7 cellular contexts compared by ENCODE assay signal in the genomic region with DNA sequence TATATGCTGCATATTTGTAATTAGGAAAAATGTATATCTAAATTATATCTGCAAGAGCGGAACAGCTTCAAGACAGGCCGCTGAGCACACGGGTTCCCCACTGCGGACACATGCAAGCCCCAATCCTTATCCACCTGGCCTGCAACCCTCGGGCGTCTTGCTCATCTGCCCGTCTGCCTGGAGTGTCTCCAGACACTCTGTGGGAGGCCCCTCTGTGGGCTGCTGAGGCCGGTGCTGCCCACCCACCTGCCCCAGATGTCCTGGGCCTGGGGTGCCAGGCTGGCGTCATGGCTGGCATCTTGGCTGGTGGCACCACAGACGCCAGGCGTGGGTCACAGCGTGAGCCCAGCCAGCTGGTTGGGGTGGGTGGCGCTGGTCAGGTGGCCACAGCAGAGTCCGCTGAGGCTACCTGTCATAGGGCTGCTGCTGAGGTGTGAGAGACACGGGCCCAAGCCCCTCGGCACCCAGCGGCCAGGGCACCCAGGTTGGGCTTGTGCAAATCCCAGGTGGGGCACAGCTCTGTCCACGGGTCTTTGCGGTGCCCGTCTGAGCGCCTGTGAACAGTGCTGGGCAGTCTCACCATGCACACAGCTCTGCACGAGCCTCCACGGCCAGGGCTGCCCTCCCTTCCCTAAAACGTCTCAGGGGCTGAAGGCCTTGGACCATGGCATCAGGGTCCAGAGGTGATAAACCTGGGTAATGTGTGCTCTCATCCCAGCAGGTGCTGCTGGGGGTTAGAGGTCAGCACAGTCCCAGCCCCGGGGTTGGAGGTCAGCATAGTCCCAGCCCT.
DNase-seq lines count a peak whose midpoint lies in the region; ATAC-seq and TF ChIP-seq lines count a peak whose summit lies in the region.
"Not testable (repeated sequence)": the region's sequence is repeated elsewhere in the genome, so short reads cannot be mapped to it uniquely, and the experiment has no call there.

No MANE protein-coding gene starts in this region.

- peak overlapping the region; percentile 36 for H3K4me2 ChIP-seq in DND-41 (ENCODE audit: insufficient read depth, low read length)

- H3K27me3 ChIP-seq in DND-41 (ENCODE audit: insufficient read depth, low read length, poor library complexity); lower lobe of right lung (ENCODE audit: low read depth): not testable (repeated sequence)

- H3K9ac ChIP-seq in DND-41 (ENCODE audit: low read depth, low read length), result peak overlapping the region; percentile 12; the same call in 1 of the 2 replicates

- H3K36me3 Mint-ChIP-seq in activated T-cell treated with anti-CD3 and anti-CD28 coated beads, Interleukin-2, amount 50 U/mL, for 24 hours (ENCODE audit: low read depth), result peaks cover 13% of the 10 kb centered on the region
- H3K36me3 Mint-ChIP-seq in activated naive CD4-positive, alpha-beta T cell treated with anti-CD3 and anti-CD28 coated beads, Interleukin-2, amount 50 U/mL, for 24 hours, result peaks cover 13% of the 10 kb centered on the region
- H3K36me3 Mint-ChIP-seq in type B pancreatic cell, result not testable (repeated sequence)

- not testable (repeated sequence) for H3K4me3 Mint-ChIP-seq in activated T-cell treated with anti-CD3 and anti-CD28 coated beads, Interleukin-2, amount 50 U/mL, for 24 hours; activated naive CD4-positive, alpha-beta T cell treated with anti-CD3 and anti-CD28 coated beads, Interleukin-2, amount 50 U/mL, for 24 hours; type B pancreatic cell

- H3K4me3 ChIP-seq in DND-41 (ENCODE audit: low read depth in 1 of 2, low read length in 2 of 2); lower lobe of right lung: not testable (repeated sequence)

- not testable (repeated sequence) for H2AFZ ChIP-seq in DND-41 (ENCODE audit: low read depth, low read length)

- not testable (repeated sequence) for H3K79me2 ChIP-seq in DND-41 (ENCODE audit: insufficient read depth, low read length)

- ATAC-seq in DND-41 (ENCODE audit: insufficient read depth, low read depth) (0 out of 3 replicates have a peak, but pooled peaks have one; percentile 6), lower lobe of right lung (peak in 1 of 2 donors; percentile 39)

- not testable (repeated sequence) for H3K27ac Mint-ChIP-seq in activated T-cell treated with anti-CD3 and anti-CD28 coated beads, Interleukin-2, amount 50 U/mL, for 24 hours; type B pancreatic cell
- H3K27ac Mint-ChIP-seq in activated naive CD4-positive, alpha-beta T cell treated with anti-CD3 and anti-CD28 coated beads, Interleukin-2, amount 50 U/mL, for 24 hours, result peak overlapping the region; percentile 23

- H3K27ac ChIP-seq in DND-41 (ENCODE audit: low read length), result peak overlapping the region; percentile 57
- not testable (repeated sequence) for H3K27ac ChIP-seq in lower lobe of right lung

- peaks cover 20% of the 10 kb centered on the region for H4K20me1 ChIP-seq in DND-41 (ENCODE audit: insufficient read depth, low read length)

- H3K4me1 Mint-ChIP-seq in activated T-cell treated with anti-CD3 and anti-CD28 coated beads, Interleukin-2, amount 50 U/mL, for 24 hours (ENCODE audit: low read depth), result peaks cover 40% of the 10 kb centered on the region
- H3K4me1 Mint-ChIP-seq in activated naive CD4-positive, alpha-beta T cell treated with anti-CD3 and anti-CD28 coated beads, Interleukin-2, amount 50 U/mL, for 24 hours, result peaks cover 49% of the 10 kb centered on the region
- not testable (repeated sequence) for H3K4me1 Mint-ChIP-seq in type B pancreatic cell (ENCODE audit: unreplicated experiment)

- H3K27me3 Mint-ChIP-seq in activated T-cell treated with anti-CD3 and anti-CD28 coated beads, Interleukin-2, amount 50 U/mL, for 24 hours; activated naive CD4-positive, alpha-beta T cell treated with anti-CD3 and anti-CD28 coated beads, Interleukin-2, amount 50 U/mL, for 24 hours: not testable (repeated sequence)
- peaks cover 11% of the 10 kb centered on the region for H3K27me3 Mint-ChIP-seq in type B pancreatic cell

- intact Hi-C loops in cardiac septum (cut with DNase I); lower lobe of right lung (cut with DNase I); posterior vena cava (cut with DNase I): not testable (repeated sequence)

- not testable (repeated sequence) for H3K9me3 ChIP-seq in DND-41 (ENCODE audit: insufficient read depth, low read length, severe bottlenecking); lower lobe of right lung

- DNase-seq in DND-41, result not testable (repeated sequence)
- peak; percentile 35 for DNase-seq in activated T-cell treated with anti-CD3 and anti-CD28 coated beads, Interleukin-2, amount 50 U/mL, for 24 hours
- peak; percentile 69 for DNase-seq in cardiac septum (ENCODE audit: low spot score)
- peak; percentile 23 for DNase-seq in lower lobe of right lung
- peak; percentile 69 for DNase-seq in posterior vena cava (ENCODE audit: low spot score)
- DNase-seq in type B pancreatic cell (ENCODE audit: extremely low spot score, unreplicated experiment), result peak; percentile 67

- H3K4me1 ChIP-seq in DND-41 (ENCODE audit: insufficient read depth, low read length), result peaks cover 34% of the 10 kb centered on the region
- H3K4me1 ChIP-seq in lower lobe of right lung, result not testable (repeated sequence)

- H3K9me3 Mint-ChIP-seq in activated T-cell treated with anti-CD3 and anti-CD28 coated beads, Interleukin-2, amount 50 U/mL, for 24 hours; activated naive CD4-positive, alpha-beta T cell treated with anti-CD3 and anti-CD28 coated beads, Interleukin-2, amount 50 U/mL, for 24 hours; type B pancreatic cell: not testable (repeated sequence)

- H3K36me3 ChIP-seq in DND-41 (ENCODE audit: insufficient read depth, low read length); lower lobe of right lung: not testable (repeated sequence)

- not testable (repeated sequence) for TF ChIP-seq CTCF in DND-41 (IDR thresholded peaks at IDR 0.05; ENCODE audit: borderline replicate concordance, extremely low read depth, low read length, poor library complexity, severe bottlenecking); lower lobe of right lung (IDR thresholded peaks at IDR 0.05); type B pancreatic cell (conservative IDR thresholded peaks at IDR 0.05)
